ENCODE assay signal across 9 cellular contexts in genomic region chr17:7858487-7858832, GRCh38. TPM values are rescaled to one million over a fixed set of nuclear protein-coding genes. Genes with fewer than 3 reads are reported as not detected.
DNase-seq lines count a peak whose midpoint lies in the region; ATAC-seq and TF ChIP-seq lines count a peak whose summit lies in the region.
"Had no signal": no experiment of that assay in that cellular context is flagged by ENCODE, and none has a peak within 500 bp of the region (broad histone marks: within the 10 kb centered on the region; RNA-seq: fewer than 3 reads in every experiment).

No MANE protein-coding gene starts in this region.

- no peak overlapping the region for H3K27ac Mint-ChIP-seq in activated CD8-positive, alpha-beta T cell treated with anti-CD3 and anti-CD28 coated beads for 36 hours
- H3K27ac Mint-ChIP-seq in activated CD8-positive, alpha-beta T cell treated with anti-CD3 and anti-CD28 coated beads, Interleukin-2, amount 10 ng/mL, durations not matched to agents 7 days and 5 days = no peak overlapping the region
- H3K27ac Mint-ChIP-seq: dendritic cell treated with granulocyte-macrophage colony-stimulating factor and Interleukin-4, amounts not matched to agents 40 ng/mL and 50 ng/mL, for 4 days had no signal

- ATAC-seq in activated CD8-positive, alpha-beta T cell treated with anti-CD3 and anti-CD28 coated beads for 36 hours = no peak
- no peak for ATAC-seq in activated CD8-positive, alpha-beta T cell treated with anti-CD3 and anti-CD28 coated beads, Interleukin-2, amount 10 ng/mL, durations not matched to agents 7 days and 5 days
- ATAC-seq in left colon (peak; percentile 21), HG02885 (IDR thresholded peaks at IDR 0.05; ENCODE audit: poor library complexity, unreplicated experiment) (no peak)
- ATAC-seq in activated CD4-positive, CD25-positive, alpha-beta regulatory T cell treated with anti-CD3 and anti-CD28 coated beads, Interleukin-2, amount 50 U/mL, for 24 hours = no peak

- H4K20me1 ChIP-seq in mammary epithelial cell (ENCODE audit: insufficient read depth, low read length) = no peaks in the 10 kb centered on the region

- H3K9ac ChIP-seq in mammary epithelial cell (ENCODE audit: insufficient read depth, low read length) = peak overlapping the region; percentile 95

- no peaks in the 10 kb centered on the region for H3K36me3 ChIP-seq in mammary epithelial cell (ENCODE audit: insufficient read depth, low read length)

- peak; percentile 54 for DNase-seq in activated CD8-positive, alpha-beta T cell treated with anti-CD3 and anti-CD28 coated beads for 36 hours
- no peak for DNase-seq in activated CD8-positive, alpha-beta T cell treated with anti-CD3 and anti-CD28 coated beads, Interleukin-2, amount 10 ng/mL, durations not matched to agents 7 days and 5 days
- peak; percentile 74 for DNase-seq in OCI-M1 (lab: John Stamatoyannopoulos, UW)
- DNase-seq in mammary epithelial cell = no peak
- DNase-seq in left colon = peak; percentile 56 to 66

- H3K9me3 Mint-ChIP-seq in activated CD8-positive, alpha-beta T cell treated with anti-CD3 and anti-CD28 coated beads for 36 hours = no peaks in the 10 kb centered on the region
- H3K9me3 Mint-ChIP-seq in activated CD8-positive, alpha-beta T cell treated with anti-CD3 and anti-CD28 coated beads, Interleukin-2, amount 10 ng/mL, durations not matched to agents 7 days and 5 days (ENCODE audit: insufficient read depth) = no peaks in the 10 kb centered on the region
- H3K9me3 Mint-ChIP-seq: dendritic cell treated with granulocyte-macrophage colony-stimulating factor and Interleukin-4, amounts not matched to agents 40 ng/mL and 50 ng/mL, for 4 days had no signal

- H3K27ac ChIP-seq in mammary epithelial cell (ENCODE audit: insufficient read depth, low read depth, low read length) (peak overlapping the region; percentile 92), temporal lobe (ENCODE audit: low read depth, low read length) (peak overlapping the region; percentile 95)

- in situ Hi-C loops in mammary epithelial cell (cut with MboI; ENCODE audit: low sequenced_read_pairs in 2 of 2) = loop anchor here in 1 of 2 donors (5.0 to 10.0 kb wide), 2 partner anchors 39 to 114 kb away; no protein-coding TSS in a partner anchor

- dilution Hi-C loops in mammary epithelial cell (cut with HindIII; ENCODE audit: low sequenced_read_pairs) = no loop called here

- H3K4me3 Mint-ChIP-seq in activated CD8-positive, alpha-beta T cell treated with anti-CD3 and anti-CD28 coated beads for 36 hours = no peak overlapping the region
- no peak overlapping the region for H3K4me3 Mint-ChIP-seq in activated CD8-positive, alpha-beta T cell treated with anti-CD3 and anti-CD28 coated beads, Interleukin-2, amount 10 ng/mL, durations not matched to agents 7 days and 5 days
- H3K4me3 Mint-ChIP-seq: dendritic cell treated with granulocyte-macrophage colony-stimulating factor and Interleukin-4, amounts not matched to agents 40 ng/mL and 50 ng/mL, for 4 days had no signal

- peak; percentile 19 for TF ChIP-seq CTCF in activated CD8-positive, alpha-beta T cell treated with anti-CD3 and anti-CD28 coated beads for 36 hours (IDR thresholded peaks at IDR 0.05)
- TF ChIP-seq CTCF in mammary epithelial cell (conservative IDR thresholded peaks at IDR 0.05 in 1 of 2, IDR thresholded peaks at IDR 0.05 in 1 of 2; ENCODE audit: extremely low read depth in 1 of 2, insufficient read depth in 1 of 2, low read depth in 1 of 2, low read length in 2 of 2) = peak; percentile 52

- H3K27me3 ChIP-seq in mammary epithelial cell (ENCODE audit: insufficient read depth, low read length) = no peaks in the 10 kb centered on the region

- BruUV-seq in mammary epithelial cell (replicated peaks; lab: Mats Ljungman, UMichigan) = no TSS peak

- peak overlapping the region; percentile 93 for H2AFZ ChIP-seq in mammary epithelial cell (ENCODE audit: low read depth, low read length)

- H3K79me2 ChIP-seq in mammary epithelial cell (ENCODE audit: insufficient read depth, low read length) = peaks cover 45% of the 10 kb centered on the region

- peak overlapping the region; percentile 58 to 85 (median 77) for H3K4me3 ChIP-seq in mammary epithelial cell (replicated peaks in 1 of 3; ENCODE audit: insufficient read depth in 1 of 3, low read depth in 2 of 3, low read length in 3 of 3)

- WGBS in mammary epithelial cell (ENCODE audit: low coverage, missing lambda C conversion rate) = 0% methylated on average over 17 of the region's 20 CpGs

- intact Hi-C loops in activated CD8-positive, alpha-beta T cell treated with anti-CD3 and anti-CD28 coated beads for 36 hours (cut with micrococcal nuclease) = loop anchor here (10.0 kb wide), 1 partner anchor 284 kb away; the partner anchor contains the start of gene CD68
- intact Hi-C loops in mammary epithelial cell (cut with micrococcal nuclease) = loop anchor here (1.0 to 10.0 kb wide), 2 partner anchors 134 to 224 kb away; partner anchors contain the start of gene SHBG
- intact Hi-C loops in left colon (cut with DNase I, micrococcal nuclease) = no loop called here

- H3K9me3 ChIP-seq in mammary epithelial cell (replicated peaks; ENCODE audit: insufficient read depth, low read length) = no peaks in the 10 kb centered on the region

- no peaks in the 10 kb centered on the region for H3K27me3 Mint-ChIP-seq in activated CD8-positive, alpha-beta T cell treated with anti-CD3 and anti-CD28 coated beads for 36 hours
- H3K27me3 Mint-ChIP-seq in activated CD8-positive, alpha-beta T cell treated with anti-CD3 and anti-CD28 coated beads, Interleukin-2, amount 10 ng/mL, durations not matched to agents 7 days and 5 days (ENCODE audit: low read depth) = no peaks in the 10 kb centered on the region
- H3K27me3 Mint-ChIP-seq: dendritic cell treated with granulocyte-macrophage colony-stimulating factor and Interleukin-4, amounts not matched to agents 40 ng/mL and 50 ng/mL, for 4 days had no signal

- H3K4me1 ChIP-seq in mammary epithelial cell (ENCODE audit: insufficient read depth, low read length) = peaks cover 27% of the 10 kb centered on the region

- H3K4me1 Mint-ChIP-seq in activated CD8-positive, alpha-beta T cell treated with anti-CD3 and anti-CD28 coated beads for 36 hours (ENCODE audit: low read depth) = peaks cover 31% of the 10 kb centered on the region
- peaks cover 4% of the 10 kb centered on the region for H3K4me1 Mint-ChIP-seq in activated CD8-positive, alpha-beta T cell treated with anti-CD3 and anti-CD28 coated beads, Interleukin-2, amount 10 ng/mL, durations not matched to agents 7 days and 5 days (ENCODE audit: low read depth)

- peak overlapping the region; percentile 98 for H3K4me2 ChIP-seq in mammary epithelial cell (ENCODE audit: insufficient read depth, low read depth, low read length)

- POLR2A ChIA-PET in activated CD8-positive, alpha-beta T cell treated with anti-CD3 and anti-CD28 coated beads for 36 hours (lab: Charles Lee) = interaction anchor here (1.0 to 1.4 kb wide), 2 partner anchors 23 to 25 kb away, joined by 4 read pairs; partner anchors contain the start of gene KDM6B
- POLR2A ChIA-PET in activated CD8-positive, alpha-beta T cell treated with anti-CD3 and anti-CD28 coated beads, Interleukin-2, amount 10 ng/mL, durations not matched to agents 7 days and 5 days (lab: Charles Lee) = interaction anchor here (0.9 to 1.4 kb wide), 3 partner anchors 15 to 74 kb away, joined by 3 to 4 read pairs (median 4); partner anchors contain the start of gene CNTROB

- CTCF ChIA-PET in activated CD8-positive, alpha-beta T cell treated with anti-CD3 and anti-CD28 coated beads for 36 hours (lab: Charles Lee) = interaction anchor here (1.6 to 6.1 kb wide), 3 partner anchors 11 to 131 kb away, joined by 5 to 78 read pairs (median 7); no protein-coding TSS in a partner anchor
- CTCF ChIA-PET in activated CD8-positive, alpha-beta T cell treated with anti-CD3 and anti-CD28 coated beads, Interleukin-2, amount 10 ng/mL, durations not matched to agents 7 days and 5 days (lab: Charles Lee) = interaction anchor here (0.6 to 14.5 kb wide), 5 partner anchors 12 to 183 kb away, joined by 3 to 201 read pairs (median 7); partner anchors contain the start of genes CNTROB and KDM6B
- CTCF ChIA-PET in mammary epithelial cell (lab: Charles Lee; ENCODE audit: low non-redundant PET) = interaction anchor here (0.6 kb wide), 1 partner anchor 34 kb away, joined by 4 read pairs; no protein-coding TSS in a partner anchor

- H3K36me3 Mint-ChIP-seq in activated CD8-positive, alpha-beta T cell treated with anti-CD3 and anti-CD28 coated beads for 36 hours (ENCODE audit: low read depth) = peaks cover 17% of the 10 kb centered on the region
- peaks cover 15% of the 10 kb centered on the region for H3K36me3 Mint-ChIP-seq in activated CD8-positive, alpha-beta T cell treated with anti-CD3 and anti-CD28 coated beads, Interleukin-2, amount 10 ng/mL, durations not matched to agents 7 days and 5 days (ENCODE audit: low read depth)

RNA-seq across cellular contexts. Expression of gene CYB5D1, which starts 0.7 kb away (rescaled TPM):
- 10 to 100 TPM; 13.5 to 16.2 TPM for total RNA-seq in activated CD8-positive, alpha-beta T cell treated with anti-CD3 and anti-CD28 coated beads for 36 hours
- total RNA-seq in activated CD8-positive, alpha-beta T cell treated with anti-CD3 and anti-CD28 coated beads, Interleukin-2, amount 10 ng/mL, durations not matched to agents 7 days and 5 days = 10 to 100 TPM in 1 of 2 experiments, 1 to 10 TPM in 1; 9.8 to 11.2 TPM
- 10 to 100 TPM; 14.1 to 15.2 TPM for total RNA-seq in mammary epithelial cell
- 8.2 TPM for polyA plus RNA-seq in mammary epithelial cell
- polyA minus RNA-seq in mammary epithelial cell = 25.7 TPM
- 1 to 10 TPM; 8.3 to 9.0 TPM for total RNA-seq in left colon
- 9.6 TPM for total RNA-seq in temporal lobe

RNA-seq across cellular contexts. Expression of gene NAA38, which starts 1.1 kb away (rescaled TPM):
- total RNA-seq in activated CD8-positive, alpha-beta T cell treated with anti-CD3 and anti-CD28 coated beads for 36 hours = 10 to 100 TPM; 72.8 to 77.2 TPM
- total RNA-seq in activated CD8-positive, alpha-beta T cell treated with anti-CD3 and anti-CD28 coated beads, Interleukin-2, amount 10 ng/mL, durations not matched to agents 7 days and 5 days = 10 to 100 TPM; 92.7 to 93.1 TPM
- total RNA-seq in mammary epithelial cell = 10 to 100 TPM; 28.2 to 81.5 TPM
- 99.4 TPM for polyA plus RNA-seq in mammary epithelial cell
- 11.0 TPM for polyA minus RNA-seq in mammary epithelial cell
- total RNA-seq in left colon = 10 to 100 TPM; 49.7 to 83.0 TPM
- total RNA-seq in temporal lobe = 25.8 TPM

RNA-seq across cellular contexts. Expression of gene TMEM88, which starts 3.6 kb away (rescaled TPM):
- 1 to 10 TPM; 2.4 to 2.9 TPM for total RNA-seq in activated CD8-positive, alpha-beta T cell treated with anti-CD3 and anti-CD28 coated beads for 36 hours
- total RNA-seq in activated CD8-positive, alpha-beta T cell treated with anti-CD3 and anti-CD28 coated beads, Interleukin-2, amount 10 ng/mL, durations not matched to agents 7 days and 5 days = 1 to 10 TPM in 1 of 2 experiments, under 1 TPM in 1; 0.87 to 1.2 TPM
- 1 to 10 TPM in 1 of 2 donors, under 1 TPM in 1; 0.17 to 2.3 TPM for total RNA-seq in mammary epithelial cell
- polyA plus RNA-seq in mammary epithelial cell = 0.15 TPM
- not detected for polyA minus RNA-seq in mammary epithelial cell
- total RNA-seq in left colon = 1 to 10 TPM; 3.8 to 6.1 TPM
- 0.49 TPM for total RNA-seq in temporal lobe

RNA-seq across cellular contexts. Expression of gene KDM6B, which starts 24.4 kb away (rescaled TPM):
- total RNA-seq in activated CD8-positive, alpha-beta T cell treated with anti-CD3 and anti-CD28 coated beads for 36 hours = 10 to 100 TPM; 49.2 to 53.8 TPM
- total RNA-seq in activated CD8-positive, alpha-beta T cell treated with anti-CD3 and anti-CD28 coated beads, Interleukin-2, amount 10 ng/mL, durations not matched to agents 7 days and 5 days = 10 to 100 TPM; 12.4 to 12.6 TPM
- total RNA-seq in mammary epithelial cell (10 to 100 TPM in 1 of 2 donors, 1 to 10 TPM in 1; 8.2 to 26.5 TPM), left colon (10 to 100 TPM; 49.5 to 50.4 TPM), temporal lobe (16.2 TPM)
- 0.68 TPM for polyA plus RNA-seq in mammary epithelial cell
- 4.5 TPM for polyA minus RNA-seq in mammary epithelial cell

RNA-seq across cellular contexts. Expression of gene CHD3, which starts 30.1 kb away (rescaled TPM):
- total RNA-seq in activated CD8-positive, alpha-beta T cell treated with anti-CD3 and anti-CD28 coated beads for 36 hours = 100 to 1,000 TPM; 130 to 139 TPM
- total RNA-seq in activated CD8-positive, alpha-beta T cell treated with anti-CD3 and anti-CD28 coated beads, Interleukin-2, amount 10 ng/mL, durations not matched to agents 7 days and 5 days = 100 to 1,000 TPM; 125 to 129 TPM
- total RNA-seq in mammary epithelial cell (10 to 100 TPM; 28.8 to 87.5 TPM), left colon (10 to 100 TPM; 51.3 to 51.9 TPM), temporal lobe (285 TPM)
- 22.0 TPM for polyA plus RNA-seq in mammary epithelial cell
- 76.1 TPM for polyA minus RNA-seq in mammary epithelial cell

Comparison
In these comparisons a context has a peak if more than half of its experiments do, and no peak if none do; other contexts are left out.
1. DNase-seq: peak in activated CD8-positive, alpha-beta T cell treated with anti-CD3 and anti-CD28 coated beads for 36 hours (single experiment), OCI-M1 (single experiment) and left colon (2 of 2); none in activated CD8-positive, alpha-beta T cell treated with anti-CD3 and anti-CD28 coated beads, Interleukin-2, amount 10 ng/mL, durations not matched to agents 7 days and 5 days (single experiment) and mammary epithelial cell (single experiment).
2. intact Hi-C loops: an anchor here in activated CD8-positive, alpha-beta T cell treated with anti-CD3 and anti-CD28 coated beads for 36 hours (10.0 kb wide) and mammary epithelial cell (1.0 to 10.0 kb wide); none called in left colon.